In the genomic region with DNA sequence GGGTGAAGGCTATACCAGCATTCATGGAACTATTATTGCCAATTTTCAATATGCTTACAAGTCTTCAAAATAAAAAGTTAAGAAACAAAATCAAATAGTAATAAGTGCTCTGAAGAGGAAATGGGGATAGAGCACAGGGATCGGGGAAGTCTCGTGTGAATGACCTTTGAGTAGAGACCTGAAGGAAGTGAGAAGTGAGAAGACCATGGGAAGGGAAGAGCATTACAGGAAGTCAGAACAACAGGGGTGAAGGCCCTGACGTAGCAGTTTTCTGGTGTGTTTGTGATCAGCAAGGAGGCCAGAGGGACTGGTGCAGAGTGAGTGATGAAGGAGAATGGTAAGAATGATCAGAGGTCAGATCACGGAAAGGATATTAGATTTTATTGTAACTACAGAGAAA, we compare ENCODE assay signal across 37 cellular contexts. TPM values are rescaled to one million over a fixed set of nuclear protein-coding genes. Genes with fewer than 3 reads are reported as not detected.
"Had no signal": no experiment of that assay in that cellular context is flagged by ENCODE, and none has a peak within 500 bp of the region (broad histone marks: within the 10 kb centered on the region; RNA-seq: fewer than 3 reads in every experiment).

No MANE protein-coding gene starts in this region.

- H3K27ac ChIP-seq: PC-9, RWPE1, VCaP had no signal

- H3K36me3 ChIP-seq: MG63 had no signal

- H3K4me3 ChIP-seq: MG63, PC-9 had no signal

- H3K9me3 ChIP-seq: MG63 had no signal

- DNase-seq: activated B cell treated with CpG ODN at 0.5 μM for 24 hours; activated CD4-positive, alpha-beta memory T cell treated with anti-CD3 and anti-CD28 coated beads, Interleukin-2, amount 10 ng/mL, durations not matched to agents 7 days and 5 days; activated CD4-positive, alpha-beta T cell treated with anti-CD3 and anti-CD28 coated beads for 4 hours; activated CD4-positive, alpha-beta T cell treated with anti-CD3 and anti-CD28 coated beads, Interleukin-2, amount 50 U/mL, for 1 hour; activated CD4-positive, CD25-positive, alpha-beta regulatory T cell treated with anti-CD3 and anti-CD28 coated beads, Interleukin-2, amount 50 U/mL, for 72 hours; activated CD8-positive, alpha-beta memory T cell treated with anti-CD3 and anti-CD28 coated beads for 24 hours; activated CD8-positive, alpha-beta memory T cell treated with anti-CD3 and anti-CD28 coated beads, Interleukin-2, amount 10 ng/mL, durations not matched to agents 7 days and 5 days; activated CD8-positive, alpha-beta memory T cell treated with anti-CD3 and anti-CD28 coated beads, Interleukin-2, amount 50 U/mL, for 48 hours; activated effector memory CD4-positive, alpha-beta T cell treated with Interleukin-2 at 50 U/mL for 16 hours; activated naive CD4-positive, alpha-beta T cell treated with anti-CD3 and anti-CD28 coated beads, Interleukin-2, amount 10 ng/mL, durations not matched to agents 7 days and 5 days; activated naive CD8-positive, alpha-beta T cell treated with anti-CD3 and anti-CD28 coated beads, Interleukin-2, amount 50 U/mL, for 24 hours; activated T-cell treated with anti-CD3 and anti-CD28 coated beads, Interleukin-2, amount 50 U/mL, for 48 hours; anterior cingulate cortex; cerebellar nuclear complex; KG1; MG63; NCI-H1048; NCI-H1105 treated with DMSO at 0.1 percent for 48 hours; NCI-H1436; NCI-H1694; NCI-H1930; NCI-H2081 treated with DMSO at 0.1 percent for 48 hours; NCI-H226; NCI-H446 treated with DMSO at 0.1 percent for 48 hours; NCI-H524 treated with DMSO at 0.1 percent for 48 hours; PC-9; SIG-M5; SW 1271; T-helper 1 cell; T-helper 2 cell; T-helper 9 cell had no signal

- H3K27me3 ChIP-seq: MG63 had no signal

- FAIRE-seq: bronchial epithelial cell, RCC 7860 had no signal

- ATAC-seq: activated CD8-positive, alpha-beta memory T cell treated with anti-CD3 and anti-CD28 coated beads, Interleukin-2, amount 10 ng/mL, durations not matched to agents 7 days and 5 days; activated naive CD8-positive, alpha-beta T cell treated with anti-CD3 and anti-CD28 coated beads, Interleukin-2, amount 50 U/mL, for 24 hours; Right ventricle myocardium inferior had no signal

RNA-seq across cellular contexts. Expression of gene STAC, which starts 48.1 kb away (rescaled TPM):
- total RNA-seq: activated CD4-positive, alpha-beta memory T cell treated with anti-CD3 and anti-CD28 coated beads, Interleukin-2, amount 10 ng/mL, durations not matched to agents 7 days and 5 days; activated CD8-positive, alpha-beta memory T cell treated with anti-CD3 and anti-CD28 coated beads, Interleukin-2, amount 10 ng/mL, durations not matched to agents 7 days and 5 days; OCI-LY7 had no signal
